1 cellular context compared by ENCODE assay signal in genomic region chr11:130029137-130029536, GRCh38.
TF ChIP-seq lines count a peak whose summit lies in the region.

No MANE protein-coding gene starts in this region.

TF ChIP-seq in GM12878, 131 proteins besides CTCF, POLR2A, EP300 and RAD21:
- TF ChIP-seq MTA2 (IDR thresholded peaks at IDR 0.05; ENCODE audit: low read depth) (no peak), SMC3 (IDR thresholded peaks at IDR 0.05; ENCODE audit: borderline replicate concordance, low read length) (no peak), REST (IDR thresholded peaks at IDR 0.05; ENCODE audit: low read depth, low read length) (no peak), SUPT20H (IDR thresholded peaks at IDR 0.05; ENCODE audit: borderline replicate concordance, control insufficient read depth, low read depth, low read length) (no peak), CREM (IDR thresholded peaks at IDR 0.05; ENCODE audit: low read depth) (no peak)
